2 cellular contexts compared by ENCODE assay signal in the genomic region with DNA sequence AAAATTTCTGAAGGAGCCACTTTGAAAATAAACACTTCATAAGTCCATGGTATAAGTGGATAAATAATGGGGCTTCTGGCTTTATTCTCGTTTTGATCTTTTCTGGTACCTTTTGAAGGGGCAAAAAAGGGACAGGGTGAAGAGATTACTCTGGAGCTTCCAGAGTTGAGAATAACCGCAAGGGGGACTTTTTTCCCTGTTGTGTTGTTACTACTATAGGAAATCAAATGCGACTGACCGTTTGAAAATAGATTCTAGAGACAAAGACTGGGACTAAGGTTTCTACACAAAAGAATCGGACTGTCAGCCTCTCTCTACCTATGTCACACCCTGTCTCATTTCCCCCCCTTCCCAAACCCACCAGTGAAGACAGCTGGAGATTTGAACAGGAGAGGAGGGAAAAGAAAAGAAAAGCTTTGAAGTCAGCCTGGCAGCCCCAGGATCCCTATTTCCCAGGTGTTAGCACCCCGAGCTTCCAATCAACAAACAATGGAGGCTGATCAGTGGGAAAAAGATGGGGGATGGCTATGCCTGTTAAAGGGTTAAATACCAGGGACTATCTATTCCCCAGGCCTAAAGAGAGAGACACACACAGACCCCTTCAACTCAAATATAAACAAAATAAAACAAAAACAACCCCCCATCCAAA.
TF ChIP-seq lines count a peak whose summit lies in the region.

No MANE protein-coding gene starts in this region.

TF ChIP-seq in K562, 482 proteins besides CTCF, POLR2A, EP300 and RAD21:
- no peak for TF ChIP-seq SMAD4 (CRISPR knock-in tag; conservative IDR thresholded peaks at IDR 0.05)
- 0 out of 4 replicates have a peak, but pooled peaks of 1 of the 2 experiments have one; percentile 34 for TF ChIP-seq HDAC1 (IDR thresholded peaks at IDR 0.05)

TF ChIP-seq in HEK293T, 16 proteins besides CTCF, POLR2A, EP300 and RAD21:
- TF ChIP-seq TARDBP (IDR thresholded peaks at IDR 0.05) (no peak), SP1 (IDR thresholded peaks at IDR 0.05) (no peak), ZNF384 (IDR thresholded peaks at IDR 0.05) (no peak), CTBP1 (IDR thresholded peaks at IDR 0.05; ENCODE audit: borderline replicate concordance) (no peak)
- TF ChIP-seq, protein P1, sequence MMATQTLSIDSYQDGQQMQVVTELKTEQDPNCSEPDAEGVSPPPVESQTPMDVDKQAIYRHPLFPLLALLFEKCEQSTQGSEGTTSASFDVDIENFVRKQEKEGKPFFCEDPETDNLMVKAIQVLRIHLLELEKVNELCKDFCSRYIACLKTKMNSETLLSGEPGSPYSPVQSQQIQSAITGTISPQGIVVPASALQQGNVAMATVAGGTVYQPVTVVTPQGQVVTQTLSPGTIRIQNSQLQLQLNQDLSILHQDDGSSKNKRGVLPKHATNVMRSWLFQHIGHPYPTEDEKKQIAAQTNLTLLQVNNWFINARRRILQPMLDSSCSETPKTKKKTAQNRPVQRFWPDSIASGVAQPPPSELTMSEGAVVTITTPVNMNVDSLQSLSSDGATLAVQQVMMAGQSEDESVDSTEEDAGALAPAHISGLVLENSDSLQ (IDR thresholded peaks at IDR 0.05) = no peak
